Comparison of ENCODE assay signal across 13 cellular contexts in genomic region chr10:65723525-65723924, GRCh38.
"Had no signal": no experiment of that assay in that cellular context is flagged by ENCODE, and none has a peak within 500 bp of the region (broad histone marks: within the 10 kb centered on the region; RNA-seq: fewer than 3 reads in every experiment).

No MANE protein-coding gene starts in this region.

- H3K4me1 Mint-ChIP-seq: activated naive CD4-positive, alpha-beta T cell treated with anti-CD3 and anti-CD28 coated beads, Interleukin-2, amount 10 ng/mL, durations not matched to agents 7 days and 5 days had no signal

- H3K27ac Mint-ChIP-seq: activated naive CD4-positive, alpha-beta T cell treated with anti-CD3 and anti-CD28 coated beads, Interleukin-2, amount 10 ng/mL, durations not matched to agents 7 days and 5 days had no signal

- H3K4me3 ChIP-seq: ascending aorta, lung, right lobe of liver, smooth muscle cell, stomach, testis, upper lobe of left lung had no signal

- H3K4me2 ChIP-seq: smooth muscle cell had no signal

- H3K4me3 Mint-ChIP-seq: activated naive CD4-positive, alpha-beta T cell treated with anti-CD3 and anti-CD28 coated beads, Interleukin-2, amount 10 ng/mL, durations not matched to agents 7 days and 5 days had no signal

- H3K9me3 ChIP-seq: ascending aorta, right lobe of liver, stomach, testis, upper lobe of left lung had no signal

- ATAC-seq: right lobe of liver had no signal

- H3K36me3 Mint-ChIP-seq: activated naive CD4-positive, alpha-beta T cell treated with anti-CD3 and anti-CD28 coated beads, Interleukin-2, amount 10 ng/mL, durations not matched to agents 7 days and 5 days had no signal

- H3K36me3 ChIP-seq: ascending aorta, right lobe of liver, stomach, upper lobe of left lung had no signal

- H3K27ac ChIP-seq: ascending aorta, right lobe of liver, stomach, testis, upper lobe of left lung had no signal

- H3K27me3 Mint-ChIP-seq: activated naive CD4-positive, alpha-beta T cell treated with anti-CD3 and anti-CD28 coated beads, Interleukin-2, amount 10 ng/mL, durations not matched to agents 7 days and 5 days had no signal

- H3K4me1 ChIP-seq: ascending aorta, right lobe of liver, stomach, testis, upper lobe of left lung had no signal

- DNase-seq: activated CD4-positive, alpha-beta T cell treated with anti-CD3 and anti-CD28 coated beads, Interleukin-2, amount 50 U/mL, for 4 hours; activated CD4-positive, CD25-positive, alpha-beta regulatory T cell treated with anti-CD3 and anti-CD28 coated beads, Interleukin-2, amount 50 U/mL, for 72 hours; activated naive CD4-positive, alpha-beta T cell treated with anti-CD3 and anti-CD28 coated beads, Interleukin-2, amount 10 ng/mL, durations not matched to agents 7 days and 5 days; activated T-cell treated with anti-CD3 and anti-CD28 coated beads, Interleukin-2, amount 50 U/mL, for 1 hour; islet precursor cell; midbrain; right lobe of liver; stomach; testis; upper lobe of left lung had no signal

- H3K27me3 ChIP-seq: ascending aorta, right lobe of liver, stomach, testis, upper lobe of left lung had no signal
